Comparison of ENCODE assay signal across 15 cellular contexts in the genomic region with DNA sequence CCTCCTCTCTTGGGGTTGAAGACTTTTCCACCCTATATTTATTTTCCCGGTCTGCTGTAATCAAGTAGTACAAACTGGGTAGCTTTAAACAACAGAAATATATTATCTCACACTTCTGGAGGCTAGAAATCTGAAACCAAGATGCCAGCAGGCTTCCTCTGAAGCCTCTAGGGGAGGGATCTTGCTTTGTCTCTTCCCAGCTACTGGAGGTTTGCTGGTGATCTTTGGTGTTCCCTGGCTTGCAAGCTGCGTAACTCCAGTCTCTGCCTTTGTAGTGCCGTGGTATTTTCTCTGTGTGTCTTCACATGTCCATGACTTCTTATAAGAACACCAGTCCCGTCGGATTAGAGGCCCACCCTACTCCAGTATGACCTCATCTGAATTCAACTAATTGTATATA. TPM values are rescaled to one million over a fixed set of nuclear protein-coding genes. Genes with fewer than 3 reads are reported as not detected.
DNase-seq lines count a peak whose midpoint lies in the region; ATAC-seq and TF ChIP-seq lines count a peak whose summit lies in the region.
"Had no signal": no experiment of that assay in that cellular context is flagged by ENCODE, and none has a peak within 500 bp of the region (broad histone marks: within the 10 kb centered on the region; RNA-seq: fewer than 3 reads in every experiment).

No MANE protein-coding gene starts in this region.

- H3K9ac ChIP-seq in neural progenitor cell = no peak overlapping the region

- no peak for ATAC-seq in left lobe of liver
- no peak for ATAC-seq in HG03095 (IDR thresholded peaks at IDR 0.05; ENCODE audit: unreplicated experiment)

- H3K9me3 Mint-ChIP-seq in endothelial cell (ENCODE audit: unreplicated experiment) (no peaks in the 10 kb centered on the region), neural progenitor cell (no peaks in the 10 kb centered on the region)
- H3K9me3 Mint-ChIP-seq: activated B cell treated with CpG ODN at 0.5 μM for 24 hours; activated naive CD8-positive, alpha-beta T cell treated with anti-CD3 and anti-CD28 coated beads, Interleukin-2, amount 10 ng/mL, durations not matched to agents 7 days and 5 days had no signal

- H3K4me1 Mint-ChIP-seq in endothelial cell (ENCODE audit: unreplicated experiment) = peaks cover 12% of the 10 kb centered on the region
- H3K4me1 Mint-ChIP-seq in neural progenitor cell = peaks cover 51% of the 10 kb centered on the region
- H3K4me1 Mint-ChIP-seq: activated B cell treated with CpG ODN at 0.5 μM for 24 hours had no signal

- H3K27me3 ChIP-seq in neural progenitor cell = no peaks in the 10 kb centered on the region
- H3K27me3 ChIP-seq: left lung, transverse colon had no signal

- H3K4me3 Mint-ChIP-seq in endothelial cell (ENCODE audit: unreplicated experiment) (no peak overlapping the region), neural progenitor cell (no peak overlapping the region)
- H3K4me3 Mint-ChIP-seq: activated B cell treated with CpG ODN at 0.5 μM for 24 hours; activated naive CD8-positive, alpha-beta T cell treated with anti-CD3 and anti-CD28 coated beads, Interleukin-2, amount 10 ng/mL, durations not matched to agents 7 days and 5 days had no signal

- POLR2A ChIA-PET in HEK293 (lab: Yijun Ruan, JAX) = no interaction called here

- no peak overlapping the region for H3K4me3 ChIP-seq in HEK293 (ENCODE audit: low read depth, low read length)
- H3K4me3 ChIP-seq in neural progenitor cell = no peak overlapping the region
- H3K4me3 ChIP-seq: left lung, SK-N-MC, transverse colon had no signal

- H3K27me3 Mint-ChIP-seq in endothelial cell (ENCODE audit: unreplicated experiment) = peaks cover 2% of the 10 kb centered on the region
- peaks cover 4% of the 10 kb centered on the region for H3K27me3 Mint-ChIP-seq in neural progenitor cell (ENCODE audit: insufficient read depth, low read depth)

- TF ChIP-seq CTCF in HEK293 (tag by site-specific recombination; IDR thresholded peaks at IDR 0.05) (peak; percentile 16; the same call in 1 of the 2 replicates), endothelial cell (IDR thresholded peaks at IDR 0.05; ENCODE audit: unreplicated experiment) (no peak), neural progenitor cell (IDR thresholded peaks at IDR 0.05) (no peak)

- CTCF ChIA-PET in HEK293 (lab: Yijun Ruan, JAX) = interaction anchor here (0.6 to 1.5 kb wide), 5 partner anchors 12 to 623 kb away, joined by 3 to 6 read pairs (median 4); no protein-coding TSS in a partner anchor

- H2AFZ ChIP-seq in neural progenitor cell (replicated peaks) = peak overlapping the region; percentile 83

- H3K36me3 ChIP-seq in HEK293 (ENCODE audit: control insufficient read depth in 2 of 2, insufficient read depth in 1 of 2, low read length in 2 of 2) (no peaks in the 10 kb centered on the region), neural progenitor cell (no peaks in the 10 kb centered on the region)
- H3K36me3 ChIP-seq: left lung, transverse colon had no signal

- peak; percentile 48 for DNase-seq in NCI-H2227 treated with DMSO at 0.1 percent for 48 hours (lab: John Stamatoyannopoulos, UW)
- no peak for DNase-seq in endothelial cell (ENCODE audit: low spot score)
- DNase-seq in neural progenitor cell (ENCODE audit: low spot score) = peak; percentile 54
- DNase-seq in cerebellar nuclear complex (lab: John Stamatoyannopoulos, UW) = no peak
- no peak for DNase-seq in left lobe of liver (ENCODE audit: low spot score)
- no peak for DNase-seq in NCI-H526 (lab: John Stamatoyannopoulos, UW)
- DNase-seq: activated B cell treated with CpG ODN at 0.5 μM for 24 hours; activated naive CD8-positive, alpha-beta T cell treated with anti-CD3 and anti-CD28 coated beads, Interleukin-2, amount 10 ng/mL, durations not matched to agents 7 days and 5 days; left lung; NCI-H1092; stimulated activated CD4-positive, alpha-beta T cell treated with anti-CD3 and anti-CD28 coated beads, Interleukin-12 subunit alpha, Interleukin-12 subunit beta, amount 100 ng/mL, for 4 hours; transverse colon had no signal

- H3K27ac Mint-ChIP-seq in endothelial cell (ENCODE audit: unreplicated experiment) (peak overlapping the region; percentile 42), neural progenitor cell (no peak overlapping the region)
- H3K27ac Mint-ChIP-seq: activated B cell treated with CpG ODN at 0.5 μM for 24 hours; activated naive CD8-positive, alpha-beta T cell treated with anti-CD3 and anti-CD28 coated beads, Interleukin-2, amount 10 ng/mL, durations not matched to agents 7 days and 5 days had no signal

- H3K36me3 Mint-ChIP-seq in endothelial cell (ENCODE audit: low read depth, unreplicated experiment) (no peaks in the 10 kb centered on the region), neural progenitor cell (no peaks in the 10 kb centered on the region)
- H3K36me3 Mint-ChIP-seq: activated naive CD8-positive, alpha-beta T cell treated with anti-CD3 and anti-CD28 coated beads, Interleukin-2, amount 10 ng/mL, durations not matched to agents 7 days and 5 days had no signal

- H3K9me3 ChIP-seq in HEK293 (ENCODE audit: control insufficient read depth, insufficient read depth, low read depth, low read length) (no peaks in the 10 kb centered on the region), neural progenitor cell (ENCODE audit: low read depth) (no peaks in the 10 kb centered on the region)
- H3K9me3 ChIP-seq: left lung, transverse colon had no signal

- H3K4me1 ChIP-seq in HEK293 (ENCODE audit: control insufficient read depth, insufficient read depth, low read length) (no peaks in the 10 kb centered on the region), neural progenitor cell (peaks cover 51% of the 10 kb centered on the region)
- H3K4me1 ChIP-seq: left lung, transverse colon had no signal

- H3K4me2 ChIP-seq in neural progenitor cell = peak overlapping the region; percentile 62

- no peaks in the 10 kb centered on the region for H3K79me2 ChIP-seq in neural progenitor cell (ENCODE audit: low read depth)

- peaks cover 34% of the 10 kb centered on the region for H3F3A ChIP-seq in neural progenitor cell (ENCODE audit: low read depth)

- H3K27ac ChIP-seq in HEK293 (ENCODE audit: extremely low read depth, low read depth, low read length) (peak overlapping the region; percentile 55), neural progenitor cell (peak overlapping the region; percentile 66)
- H3K27ac ChIP-seq: left lung, SK-N-MC, transverse colon had no signal

- H4K20me1 ChIP-seq in neural progenitor cell (ENCODE audit: low read depth) = no peaks in the 10 kb centered on the region

TF ChIP-seq in HEK293, 187 proteins besides CTCF, POLR2A, EP300 and RAD21:
- TF ChIP-seq ZNF785 (tag by site-specific recombination; IDR thresholded peaks at IDR 0.05) = no peak
- TF ChIP-seq OVOL3 (tag by site-specific recombination; IDR thresholded peaks at IDR 0.05) = no peak
- no peak for TF ChIP-seq ZIC2 (tag by site-specific recombination; IDR thresholded peaks at IDR 0.05)
- TF ChIP-seq ZNF626 (tag by site-specific recombination; IDR thresholded peaks at IDR 0.05) = no peak
- no peak for TF ChIP-seq ZNF624 (tag by site-specific recombination; IDR thresholded peaks at IDR 0.05)
- TF ChIP-seq, protein P1, sequence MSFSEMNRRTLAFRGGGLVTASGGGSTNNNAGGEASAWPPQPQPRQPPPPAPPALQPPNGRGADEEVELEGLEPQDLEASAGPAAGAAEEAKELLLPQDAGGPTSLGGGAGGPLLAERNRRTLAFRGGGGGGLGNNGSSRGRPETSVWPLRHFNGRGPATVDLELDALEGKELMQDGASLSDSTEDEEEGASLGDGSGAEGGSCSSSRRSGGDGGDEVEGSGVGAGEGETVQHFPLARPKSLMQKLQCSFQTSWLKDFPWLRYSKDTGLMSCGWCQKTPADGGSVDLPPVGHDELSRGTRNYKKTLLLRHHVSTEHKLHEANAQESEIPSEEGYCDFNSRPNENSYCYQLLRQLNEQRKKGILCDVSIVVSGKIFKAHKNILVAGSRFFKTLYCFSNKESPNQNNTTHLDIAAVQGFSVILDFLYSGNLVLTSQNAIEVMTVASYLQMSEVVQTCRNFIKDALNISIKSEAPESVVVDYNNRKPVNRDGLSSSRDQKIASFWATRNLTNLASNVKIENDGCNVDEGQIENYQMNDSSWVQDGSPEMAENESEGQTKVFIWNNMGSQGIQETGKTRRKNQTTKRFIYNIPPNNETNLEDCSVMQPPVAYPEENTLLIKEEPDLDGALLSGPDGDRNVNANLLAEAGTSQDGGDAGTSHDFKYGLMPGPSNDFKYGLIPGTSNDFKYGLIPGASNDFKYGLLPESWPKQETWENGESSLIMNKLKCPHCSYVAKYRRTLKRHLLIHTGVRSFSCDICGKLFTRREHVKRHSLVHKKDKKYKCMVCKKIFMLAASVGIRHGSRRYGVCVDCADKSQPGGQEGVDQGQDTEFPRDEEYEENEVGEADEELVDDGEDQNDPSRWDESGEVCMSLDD (tag by site-specific recombination; IDR thresholded peaks at IDR 0.05) = no peak
- TF ChIP-seq ZBTB7A (tag by site-specific recombination; IDR thresholded peaks at IDR 0.05; ENCODE audit: low read depth) = no peak
- TF ChIP-seq ZNF558 (tag by site-specific recombination; IDR thresholded peaks at IDR 0.05) = no peak
- TF ChIP-seq ZNF366 (tag by site-specific recombination; conservative IDR thresholded peaks at IDR 0.05) = no peak
- TF ChIP-seq ZFHX2 (tag by site-specific recombination; conservative IDR thresholded peaks at IDR 0.05) = no peak
- 0 out of 2 replicates have a peak, but pooled peaks have one; percentile 15 for TF ChIP-seq ZBTB48 (tag by site-specific recombination; IDR thresholded peaks at IDR 0.05)
- TF ChIP-seq KLF9 (tag by site-specific recombination; IDR thresholded peaks at IDR 0.05; ENCODE audit: low read depth) = no peak
- TF ChIP-seq ZNF76 (tag by site-specific recombination; IDR thresholded peaks at IDR 0.05; ENCODE audit: borderline replicate concordance, low read depth) = no peak
- TF ChIP-seq ZNF138 (tag by site-specific recombination; IDR thresholded peaks at IDR 0.05; ENCODE audit: borderline replicate concordance) = no peak
- peak; percentile 69 for TF ChIP-seq OSR2 (tag by site-specific recombination; IDR thresholded peaks at IDR 0.05)

RNA-seq across cellular contexts. Expression of gene MYO3B, which starts 44.4 kb away (rescaled TPM):
- 1.3 TPM for total RNA-seq in endothelial cell (ENCODE audit: unreplicated experiment)
- 16.8 and 27.3 TPM in 2 replicates for total RNA-seq in neural progenitor cell (ENCODE audit: low replicate concordance)
- total RNA-seq in left lobe of liver = not detected
- total RNA-seq: activated B cell treated with CpG ODN at 0.5 μM for 24 hours had no signal

Comparison
In these comparisons a context has a peak if more than half of its experiments do, and no peak if none do; other contexts are left out.
1. DNase-seq: peak in NCI-H2227 treated with DMSO at 0.1 percent for 48 hours (single experiment) and neural progenitor cell (single experiment); none in endothelial cell (single experiment), cerebellar nuclear complex (0 of 2), left lobe of liver (single experiment) and NCI-H526 (0 of 2).